Comparison of ENCODE assay signal across 10 cellular contexts in genomic region chr12:1350055-1350933, GRCh38.
DNase-seq lines count a peak whose midpoint lies in the region; ATAC-seq and TF ChIP-seq lines count a peak whose summit lies in the region.
"Had no signal": no experiment of that assay in that cellular context is flagged by ENCODE, and none has a peak within 500 bp of the region (broad histone marks: within the 10 kb centered on the region; RNA-seq: fewer than 3 reads in every experiment).

No MANE protein-coding gene starts in this region.

- DNase-seq in BJ (ENCODE audit: low read depth) (peak; percentile 86), PC-3 (peak; percentile 88), fibroblast of lung (ENCODE audit: low read depth in 2 of 2) (peak; percentile 71 to 95), nephron progenitor cell (no peak), ecto neural progenitor cell (ENCODE audit: low spot score) (no peak), DMS53 (lab: John Stamatoyannopoulos, UW) (no peak)
- DNase-seq in activated T-cell treated with anti-CD3 and anti-CD28 coated beads, Interleukin-2, amount 50 U/mL, for 24 hours, result no peak
- DNase-seq in activated T-cell treated with anti-CD3 and anti-CD28 coated beads, Interleukin-2, amount 50 U/mL, for 72 hours, result no peak
- DNase-seq: mesendoderm, MV-4-11 had no signal

- ATAC-seq in PC-3, result peak; percentile 99
- ATAC-seq in activated T-cell treated with anti-CD3 and anti-CD28 coated beads, Interleukin-2, amount 50 U/mL, for 72 hours (replicated peaks in 1 of 2), result no peak

- H2AFZ ChIP-seq in PC-3 (ENCODE audit: low read length) (peak overlapping the region; percentile 35; the same call in 1 of the 2 replicates), fibroblast of lung (ENCODE audit: low read length) (no peak overlapping the region)

- H3K27me3 Mint-ChIP-seq in nephron progenitor cell (ENCODE audit: low read depth, poor library complexity), result no peaks in the 10 kb centered on the region
- no peaks in the 10 kb centered on the region for H3K27me3 Mint-ChIP-seq in activated T-cell treated with anti-CD3 and anti-CD28 coated beads, Interleukin-2, amount 50 U/mL, for 24 hours
- no peaks in the 10 kb centered on the region for H3K27me3 Mint-ChIP-seq in activated T-cell treated with anti-CD3 and anti-CD28 coated beads, Interleukin-2, amount 50 U/mL, for 72 hours (ENCODE audit: low read depth)

- no peaks in the 10 kb centered on the region for H3K27me3 ChIP-seq in BJ (ENCODE audit: control insufficient read depth, insufficient read depth, low read length)
- H3K27me3 ChIP-seq in PC-3 (ENCODE audit: low read length), result no peaks in the 10 kb centered on the region
- H3K27me3 ChIP-seq in fibroblast of lung (ENCODE audit: control insufficient read depth, insufficient read depth, low read length), result no peaks in the 10 kb centered on the region

- H3K4me1 ChIP-seq in PC-3 (ENCODE audit: insufficient read depth, low read length) (peaks cover 15% of the 10 kb centered on the region), fibroblast of lung (ENCODE audit: control insufficient read depth, extremely low read depth, insufficient read depth, low read length) (peaks cover 8% of the 10 kb centered on the region)

- H3K79me2 ChIP-seq in PC-3 (ENCODE audit: low read length) (no peaks in the 10 kb centered on the region), fibroblast of lung (ENCODE audit: control insufficient read depth, insufficient read depth, low read length) (no peaks in the 10 kb centered on the region)

- no peaks in the 10 kb centered on the region for H3K9me2 ChIP-seq in PC-3 (replicated peaks; ENCODE audit: low read length)

- TF ChIP-seq CTCF in BJ (IDR thresholded peaks at IDR 0.05; ENCODE audit: insufficient read depth, low read depth, low read length), result no peak
- TF ChIP-seq CTCF in PC-3 (conservative IDR thresholded peaks at IDR 0.05; ENCODE audit: low read depth, low read length), result no peak
- no peak for TF ChIP-seq CTCF in fibroblast of lung (conservative IDR thresholded peaks at IDR 0.05 in 1 of 2, IDR thresholded peaks at IDR 0.05 in 1 of 2; ENCODE audit: low read depth in 1 of 2, low read length in 2 of 2)
- no peak for TF ChIP-seq CTCF in nephron progenitor cell (IDR thresholded peaks at IDR 0.05)

- H4K20me1 ChIP-seq in PC-3 (ENCODE audit: low read length) (no peaks in the 10 kb centered on the region), fibroblast of lung (ENCODE audit: control insufficient read depth, extremely low read depth, insufficient read depth, low read length) (no peaks in the 10 kb centered on the region)

- H3K36me3 ChIP-seq in BJ (ENCODE audit: control insufficient read depth, insufficient read depth, low read length) (no peaks in the 10 kb centered on the region), PC-3 (ENCODE audit: low read depth, low read length) (no peaks in the 10 kb centered on the region), fibroblast of lung (ENCODE audit: control insufficient read depth, insufficient read depth, low read length) (no peaks in the 10 kb centered on the region)

- H3K4me2 ChIP-seq in PC-3 (ENCODE audit: low read length), result peak overlapping the region; percentile 24
- no peak overlapping the region for H3K4me2 ChIP-seq in fibroblast of lung (ENCODE audit: extremely low read depth, insufficient read depth, low read length)

- H3K9ac ChIP-seq in PC-3 (ENCODE audit: low read length) (no peak overlapping the region), fibroblast of lung (ENCODE audit: insufficient read depth, low read length) (no peak overlapping the region)

- H3K27ac ChIP-seq in PC-3 (ENCODE audit: low read length), result peak overlapping the region; percentile 54
- H3K27ac ChIP-seq in fibroblast of lung (ENCODE audit: insufficient read depth, low read length), result peak overlapping the region; percentile 0

- peaks cover 21% of the 10 kb centered on the region for H3K36me3 Mint-ChIP-seq in nephron progenitor cell (ENCODE audit: low read depth)
- peaks cover 3% of the 10 kb centered on the region for H3K36me3 Mint-ChIP-seq in activated T-cell treated with anti-CD3 and anti-CD28 coated beads, Interleukin-2, amount 50 U/mL, for 24 hours (ENCODE audit: low read depth)
- H3K36me3 Mint-ChIP-seq in activated T-cell treated with anti-CD3 and anti-CD28 coated beads, Interleukin-2, amount 50 U/mL, for 72 hours (ENCODE audit: insufficient read depth in 2 of 2), result no peaks in the 10 kb centered on the region

- no peaks in the 10 kb centered on the region for H3F3A ChIP-seq in PC-3 (ENCODE audit: low read length, unreplicated experiment)

- CTCF ChIA-PET in BJ (lab: Yijun Ruan, JAX), result interaction anchor here (0.5 to 1.0 kb wide), 3 partner anchors 233 to 898 kb away, joined by 3 read pairs; no protein-coding TSS in a partner anchor
- CTCF ChIA-PET in PC-3 (lab: Charles Lee), result no interaction called here

- intact Hi-C loops in PC-3 (cut with micrococcal nuclease), result no loop called here

- peaks cover 8% of the 10 kb centered on the region for H3K9me3 Mint-ChIP-seq in nephron progenitor cell
- H3K9me3 Mint-ChIP-seq in activated T-cell treated with anti-CD3 and anti-CD28 coated beads, Interleukin-2, amount 50 U/mL, for 24 hours, result no peaks in the 10 kb centered on the region
- no peaks in the 10 kb centered on the region for H3K9me3 Mint-ChIP-seq in activated T-cell treated with anti-CD3 and anti-CD28 coated beads, Interleukin-2, amount 50 U/mL, for 72 hours

- peaks cover 60% of the 10 kb centered on the region for H3K4me1 Mint-ChIP-seq in nephron progenitor cell
- no peaks in the 10 kb centered on the region for H3K4me1 Mint-ChIP-seq in activated T-cell treated with anti-CD3 and anti-CD28 coated beads, Interleukin-2, amount 50 U/mL, for 24 hours (ENCODE audit: low read depth)
- no peaks in the 10 kb centered on the region for H3K4me1 Mint-ChIP-seq in activated T-cell treated with anti-CD3 and anti-CD28 coated beads, Interleukin-2, amount 50 U/mL, for 72 hours (ENCODE audit: low read depth)

- no peak overlapping the region for H3K4me3 Mint-ChIP-seq in nephron progenitor cell
- no peak overlapping the region for H3K4me3 Mint-ChIP-seq in activated T-cell treated with anti-CD3 and anti-CD28 coated beads, Interleukin-2, amount 50 U/mL, for 24 hours
- no peak overlapping the region for H3K4me3 Mint-ChIP-seq in activated T-cell treated with anti-CD3 and anti-CD28 coated beads, Interleukin-2, amount 50 U/mL, for 72 hours

- POLR2A ChIA-PET in BJ (lab: Charles Lee), result no interaction called here
- POLR2A ChIA-PET in PC-3 (lab: Charles Lee; ENCODE audit: unreplicated experiment), result interaction anchor here (0.5 to 0.7 kb wide), 3 partner anchors 74 to 280 kb away, joined by 4 to 19 read pairs (median 7); no protein-coding TSS in a partner anchor

- no TSS peak for BruUV-seq in PC-3 (replicated peaks; lab: Mats Ljungman, UMichigan)

- H3K27ac Mint-ChIP-seq in nephron progenitor cell, result peak overlapping the region; percentile 93
- no peak overlapping the region for H3K27ac Mint-ChIP-seq in activated T-cell treated with anti-CD3 and anti-CD28 coated beads, Interleukin-2, amount 50 U/mL, for 24 hours
- no peak overlapping the region for H3K27ac Mint-ChIP-seq in activated T-cell treated with anti-CD3 and anti-CD28 coated beads, Interleukin-2, amount 50 U/mL, for 72 hours

- H3K9me3 ChIP-seq in PC-3 (ENCODE audit: low read length), result no peaks in the 10 kb centered on the region
- H3K9me3 ChIP-seq in fibroblast of lung (ENCODE audit: control insufficient read depth, insufficient read depth, low read depth, low read length), result no peaks in the 10 kb centered on the region

- no peak overlapping the region for H3K4me3 ChIP-seq in BJ (ENCODE audit: low read depth, low read length)
- no peak overlapping the region; the same call in 1 of the 2 replicates for H3K4me3 ChIP-seq in PC-3 (ENCODE audit: low read length)
- H3K4me3 ChIP-seq in fibroblast of lung (replicated peaks in 1 of 4; ENCODE audit: control extremely low read depth in 1 of 4, insufficient read depth in 1 of 4, low read depth in 3 of 4, low read length in 4 of 4), result no peak overlapping the region

Comparison
In these comparisons a context has a peak if more than half of its experiments do, and no peak if none do; other contexts are left out.
1. DNase-seq: peak in BJ (single experiment), PC-3 (single experiment) and fibroblast of lung (2 of 2); none in nephron progenitor cell (single experiment), activated T-cell treated with anti-CD3 and anti-CD28 coated beads, Interleukin-2, amount 50 U/mL, for 24 hours (single experiment), ecto neural progenitor cell (single experiment), activated T-cell treated with anti-CD3 and anti-CD28 coated beads, Interleukin-2, amount 50 U/mL, for 72 hours (0 of 2) and DMS53 (single experiment).